16 cellular contexts compared by ENCODE assay signal in the genomic region with DNA sequence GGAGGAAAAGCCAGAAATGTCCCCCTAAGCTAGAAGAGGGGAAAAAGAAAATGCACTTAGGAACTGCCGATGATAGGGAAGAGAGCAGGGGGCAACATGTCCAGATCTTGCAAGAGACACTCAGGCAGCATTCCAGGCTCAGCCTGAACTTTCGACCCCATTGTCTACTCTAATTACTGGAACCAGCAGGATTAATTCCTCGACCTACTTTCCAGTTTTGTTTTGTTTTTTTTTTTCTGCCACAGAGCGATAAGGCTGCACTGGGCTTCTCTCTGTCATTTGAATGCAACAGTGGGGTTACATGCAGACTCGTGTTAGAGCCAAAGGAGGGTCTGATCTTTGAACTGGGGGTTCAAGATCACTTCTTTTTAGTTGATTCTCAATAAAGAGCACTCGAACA.
DNase-seq lines count a peak whose midpoint lies in the region; ATAC-seq lines count a peak whose summit lies in the region.
"Had no signal": no experiment of that assay in that cellular context is flagged by ENCODE, and none has a peak within 500 bp of the region (broad histone marks: within the 10 kb centered on the region; RNA-seq: fewer than 3 reads in every experiment).

No MANE protein-coding gene starts in this region.

- no peak overlapping the region for H3K4me3 ChIP-seq in right cardiac atrium (ENCODE audit: low read length)

- ATAC-seq in right cardiac atrium (peak; percentile 29 to 61), Right ventricle myocardium inferior (no peak), HG02938 (IDR thresholded peaks at IDR 0.05; ENCODE audit: unreplicated experiment) (no peak)
- ATAC-seq: effector memory CD8-positive, alpha-beta T cell; natural killer cell treated with Interleukin-12 subunit alpha and Interleukin-12 subunit beta and Interleukin-15 and Interleukin-18, amount 100 ng/mL, for 72 hours; T-helper 17 cell had no signal

- H3K9me3 ChIP-seq in right cardiac atrium (ENCODE audit: control insufficient read depth, low read length): no peaks in the 10 kb centered on the region

- DNase-seq in right cardiac atrium (peak in 2 of 3 donors; percentile 22 to 62), Right ventricle myocardium inferior (ENCODE audit: missing footprints) (no peak), dermis blood vessel endothelial cell (peak; percentile 33), mesenteric fat pad (ENCODE audit: low spot score) (peak; percentile 28), NCI-H2029 (lab: John Stamatoyannopoulos, UW) (no peak), NOMO-1 treated with dmso at 0.1 percent for 144 hours (lab: John Stamatoyannopoulos, UW; ENCODE audit: unreplicated experiment) (no peak), NCI-H1092 treated with DMSO at 0.1 percent for 48 hours (lab: John Stamatoyannopoulos, UW) (no peak)
- DNase-seq: activated CD4-positive, alpha-beta T cell treated with anti-CD3 and anti-CD28 coated beads for 48 hours; activated T-cell treated with anti-CD3 and anti-CD28 coated beads, Interleukin-2, amount 50 U/mL, for 1 hour; effector memory CD8-positive, alpha-beta T cell; left colon; NCI-H1105; NCI-H345; T-helper 17 cell had no signal

- no peaks in the 10 kb centered on the region for H3K27me3 ChIP-seq in right cardiac atrium (ENCODE audit: control insufficient read depth, insufficient read depth)

- peaks cover 2% of the 10 kb centered on the region for H3K4me1 ChIP-seq in right cardiac atrium (ENCODE audit: control insufficient read depth, insufficient read depth, low read length)

- intact Hi-C loops in right cardiac atrium (cut with DNase I): no loop called here
- intact Hi-C loops in Right ventricle myocardium inferior (cut with DNase I): no loop called here

- 17% methylated on average over 6 of the region's 6 CpGs for WGBS in right cardiac atrium

- no peak overlapping the region for H3K27ac ChIP-seq in right cardiac atrium (ENCODE audit: low read length)

Comparison
In these comparisons a context has a peak if more than half of its experiments do, and no peak if none do; other contexts are left out.
1. ATAC-seq: peak in right cardiac atrium (2 of 2); none in Right ventricle myocardium inferior (single experiment) and HG02938 (single experiment).
2. DNase-seq: peak in right cardiac atrium (2 of 3), dermis blood vessel endothelial cell (single experiment) and mesenteric fat pad (single experiment); none in Right ventricle myocardium inferior (single experiment), NCI-H2029 (single experiment), NOMO-1 treated with dmso at 0.1 percent for 144 hours (single experiment) and NCI-H1092 treated with DMSO at 0.1 percent for 48 hours (single experiment).